In the genomic region with DNA sequence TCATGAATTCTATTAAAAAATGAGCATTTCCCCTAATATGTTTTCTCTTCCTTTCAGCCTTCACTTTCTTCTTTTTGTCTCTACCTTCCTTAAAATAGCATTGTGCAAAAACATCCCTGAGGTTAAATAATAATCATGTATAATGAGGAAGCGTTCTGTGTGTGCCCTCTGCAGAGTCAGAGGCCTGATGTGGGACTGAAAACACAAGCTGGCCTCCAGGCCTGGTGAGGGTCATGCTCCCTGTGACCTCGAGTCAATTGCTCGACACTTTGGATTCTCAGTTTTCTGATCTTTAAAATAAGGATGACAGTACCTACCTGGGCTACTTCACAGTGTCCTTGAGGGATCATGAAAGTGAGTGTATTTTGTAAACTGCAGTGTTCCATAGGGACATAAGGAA, we compare ENCODE assay signal across 17 cellular contexts. TPM values are rescaled to one million over a fixed set of nuclear protein-coding genes. Genes with fewer than 3 reads are reported as not detected.
DNase-seq lines count a peak whose midpoint lies in the region; ATAC-seq and TF ChIP-seq lines count a peak whose summit lies in the region.
"Had no signal": no experiment of that assay in that cellular context is flagged by ENCODE, and none has a peak within 500 bp of the region (broad histone marks: within the 10 kb centered on the region; RNA-seq: fewer than 3 reads in every experiment).

No MANE protein-coding gene starts in this region.

- H3K27me3 ChIP-seq in left ventricle myocardium inferior (ENCODE audit: low read depth): no peaks in the 10 kb centered on the region
- no peaks in the 10 kb centered on the region for H3K27me3 ChIP-seq in smooth muscle cell (ENCODE audit: low read depth)

- no peaks in the 10 kb centered on the region for H3K36me3 ChIP-seq in left ventricle myocardium inferior
- H3K36me3 ChIP-seq in smooth muscle cell (ENCODE audit: low read depth): no peaks in the 10 kb centered on the region

- 83% methylated on average over 3 of the region's 3 CpGs for WGBS in smooth muscle cell (ENCODE audit: low lambda C conversion rate)

- H3K79me2 ChIP-seq in smooth muscle cell (ENCODE audit: low read depth): no peaks in the 10 kb centered on the region

- H3K9ac ChIP-seq in smooth muscle cell (ENCODE audit: low read depth): no peak overlapping the region

- peaks cover 4% of the 10 kb centered on the region for H3F3A ChIP-seq in smooth muscle cell (ENCODE audit: low read depth)

- no peaks in the 10 kb centered on the region for H4K20me1 ChIP-seq in smooth muscle cell (ENCODE audit: low read depth)

- DNase-seq in left ventricle myocardium inferior (no peak), Right ventricle myocardium inferior (ENCODE audit: missing footprints) (no peak), left ventricle myocardium superior (no peak), neural crest cell (ENCODE audit: low read depth, low spot score) (no peak), smooth muscle cell (lab: John Stamatoyannopoulos, UW; ENCODE audit: unreplicated experiment) (no peak), HK-2 (ENCODE audit: unreplicated experiment) (no peak), NCI-H2227 (lab: John Stamatoyannopoulos, UW; ENCODE audit: unreplicated experiment) (no peak)
- no peak for DNase-seq in stimulated activated CD4-positive, alpha-beta T cell treated with anti-CD3 and anti-CD28 coated beads, Interleukin-4, amount 100 ng/mL, for 4 hours
- DNase-seq: Caco-2; CD4-positive, CD25-positive, alpha-beta regulatory T cell; HCEC 1CT; NCI-H1105 treated with DMSO at 0.1 percent for 48 hours; NCI-H187; NCI-H446 treated with DMSO at 0.1 percent for 48 hours; NCI-H748 treated with DMSO at 0.1 percent for 48 hours had no signal

- H3K4me1 Mint-ChIP-seq in neural crest cell: peaks cover 31% of the 10 kb centered on the region
- H3K4me1 Mint-ChIP-seq: CD4-positive, CD25-positive, alpha-beta regulatory T cell had no signal

- H3K27ac ChIP-seq in left ventricle myocardium inferior (replicated peaks) (peak overlapping the region; percentile 59), smooth muscle cell (ENCODE audit: low read depth) (no peak overlapping the region)
- H3K27ac ChIP-seq: PC-9 had no signal

- ATAC-seq in Right ventricle myocardium inferior: no peak
- peak; percentile 40 for ATAC-seq in left ventricle myocardium superior

- peak overlapping the region; percentile 70 for H2AFZ ChIP-seq in smooth muscle cell (ENCODE audit: low read depth)

- H3K27me3 Mint-ChIP-seq in neural crest cell (ENCODE audit: low read depth): no peaks in the 10 kb centered on the region

- H3K27ac Mint-ChIP-seq in neural crest cell (ENCODE audit: unreplicated experiment): peak overlapping the region; percentile 70
- H3K27ac Mint-ChIP-seq: CD4-positive, CD25-positive, alpha-beta regulatory T cell had no signal

- peaks cover 10% of the 10 kb centered on the region for H3K9me3 ChIP-seq in left ventricle myocardium inferior (replicated peaks)
- no peaks in the 10 kb centered on the region for H3K9me3 ChIP-seq in smooth muscle cell (replicated peaks; ENCODE audit: low read depth)
- H3K9me3 ChIP-seq: Caco-2 had no signal

- H3K4me2 ChIP-seq in smooth muscle cell: no peak overlapping the region
- H3K4me2 ChIP-seq: PC-9 had no signal

- intact Hi-C loops in left ventricle myocardium inferior (cut with micrococcal nuclease) (no loop called here), Right ventricle myocardium inferior (cut with DNase I) (no loop called here), left ventricle myocardium superior (cut with micrococcal nuclease) (no loop called here)

- H3K4me3 Mint-ChIP-seq in neural crest cell: no peak overlapping the region
- H3K4me3 Mint-ChIP-seq: CD4-positive, CD25-positive, alpha-beta regulatory T cell had no signal

- H3K4me3 ChIP-seq in left ventricle myocardium inferior (no peak overlapping the region), smooth muscle cell (no peak overlapping the region)
- H3K4me3 ChIP-seq: PC-9 had no signal

- H3K36me3 Mint-ChIP-seq in neural crest cell (ENCODE audit: low read depth): no peaks in the 10 kb centered on the region
- H3K36me3 Mint-ChIP-seq: CD4-positive, CD25-positive, alpha-beta regulatory T cell had no signal

- no peak for TF ChIP-seq CTCF in left ventricle myocardium inferior (IDR thresholded peaks at IDR 0.05; ENCODE audit: borderline replicate concordance)
- TF ChIP-seq CTCF in neural crest cell (conservative IDR thresholded peaks at IDR 0.05): no peak
- TF ChIP-seq CTCF in smooth muscle cell (IDR thresholded peaks at IDR 0.05; ENCODE audit: borderline replicate concordance, insufficient read depth, poor library complexity, severe bottlenecking): no peak

- H3K4me1 ChIP-seq in left ventricle myocardium inferior (peaks cover 20% of the 10 kb centered on the region), smooth muscle cell (ENCODE audit: low read depth) (peaks cover 10% of the 10 kb centered on the region)

- H3K9me3 Mint-ChIP-seq in neural crest cell: peaks cover 5% of the 10 kb centered on the region

RNA-seq across cellular contexts. Expression of a gene that starts 39.9 kb away (rescaled TPM):
- total RNA-seq in left ventricle myocardium inferior (12.6 TPM), Right ventricle myocardium inferior (18.7 TPM), left ventricle myocardium superior (24.5 TPM), neural crest cell (0.58 and 0.61 TPM in 2 replicates), smooth muscle cell (36.9 and 37.7 TPM in 2 replicates)
- 19.1 and 23.5 TPM in 2 replicates for polyA plus RNA-seq in smooth muscle cell
- total RNA-seq: A673, Caco-2 had no signal
